Comparison of ENCODE assay signal across 1 cellular context in the genomic region with DNA sequence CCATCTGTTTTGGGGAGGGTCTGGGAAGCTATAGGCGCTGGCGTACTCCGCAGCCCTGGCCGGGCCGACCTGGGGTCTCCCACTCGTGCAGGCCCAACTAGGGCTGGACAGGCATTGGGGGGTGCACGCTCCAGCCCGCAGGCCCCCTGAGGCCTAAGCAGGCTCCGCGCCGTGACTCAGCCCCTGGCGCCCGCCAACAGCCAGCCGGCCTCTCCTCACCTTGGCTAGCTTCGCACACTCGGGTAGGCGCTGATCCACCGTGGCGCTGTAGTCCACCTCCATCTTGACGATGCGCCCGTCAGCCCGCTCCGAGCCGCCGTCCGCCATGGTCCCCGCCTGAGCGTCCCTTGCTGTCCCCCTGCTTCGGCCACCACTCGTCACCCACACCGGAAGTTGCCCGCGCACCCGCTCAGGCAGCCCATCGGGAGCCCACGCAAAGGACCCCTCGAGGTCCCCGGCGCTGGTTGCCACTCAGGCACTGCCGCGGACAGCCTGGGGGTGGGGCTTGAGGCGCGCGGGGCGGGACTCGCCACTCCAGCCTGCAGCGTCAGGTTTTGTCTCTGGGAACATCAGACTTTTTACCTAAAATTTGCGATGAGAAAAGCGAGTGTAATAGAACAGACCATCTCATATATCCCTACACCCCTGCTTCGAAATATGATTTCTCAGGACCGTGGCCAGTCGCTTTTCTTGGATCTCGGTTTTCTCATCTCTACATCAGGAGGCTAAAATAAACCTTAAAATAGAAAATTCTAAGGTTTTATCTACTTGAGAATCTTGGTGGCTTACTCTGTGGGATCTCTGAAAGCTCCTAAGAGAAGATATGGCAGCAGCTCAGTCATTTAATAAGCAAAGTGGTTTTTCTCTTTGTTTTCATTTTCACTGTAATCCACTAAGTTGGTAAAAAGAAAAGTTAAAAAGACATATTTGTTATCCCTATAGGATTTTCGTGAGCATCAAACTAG.
TF ChIP-seq lines count a peak whose summit lies in the region.

A gene (minus strand): TSS at position 385 of the 965 bp plus-strand sequence. CDS start 58 bp downstream, at position 327.

TF ChIP-seq in HepG2, 621 proteins besides CTCF, POLR2A, EP300 and RAD21 (continued from another document and continues in another):
- TF ChIP-seq DNMT1 (CRISPR knock-in tag; IDR thresholded peaks at IDR 0.05) (0 out of 2 replicates have a peak, but pooled peaks have one; percentile 82), ZNF878 (CRISPR knock-in tag; IDR thresholded peaks at IDR 0.05) (no peak), SP5 (CRISPR knock-in tag; IDR thresholded peaks at IDR 0.05; ENCODE audit: borderline replicate concordance, low read depth) (0 out of 2 replicates have a peak, but pooled peaks have one; percentile 58), TBP (CRISPR knock-in tag; IDR thresholded peaks at IDR 0.05) (no peak), TAF1 (CRISPR knock-in tag; IDR thresholded peaks at IDR 0.05) (peak; percentile 100), ZNF569 (CRISPR knock-in tag; IDR thresholded peaks at IDR 0.05; ENCODE audit: borderline replicate concordance) (no peak), ZNF296 (CRISPR knock-in tag; conservative IDR thresholded peaks at IDR 0.05) (peak; percentile 92; the same call in 1 of the 2 replicates), JDP2 (CRISPR knock-in tag; IDR thresholded peaks at IDR 0.05; ENCODE audit: borderline replicate concordance) (no peak; the same call in 1 of the 2 replicates), ZNF766 (CRISPR knock-in tag; IDR thresholded peaks at IDR 0.05; ENCODE audit: borderline replicate concordance) (peak; percentile 51; the same call in 1 of the 2 replicates), REXO4 (CRISPR knock-in tag; IDR thresholded peaks at IDR 0.05; ENCODE audit: borderline replicate concordance) (no peak), ZNF644 (CRISPR knock-in tag; IDR thresholded peaks at IDR 0.05; ENCODE audit: low read depth) (no peak), ZNF841 (CRISPR knock-in tag; IDR thresholded peaks at IDR 0.05; ENCODE audit: borderline replicate concordance) (no peak), MEF2D (CRISPR knock-in tag; IDR thresholded peaks at IDR 0.05) (peak; percentile 91), ATF7-NPFF (CRISPR knock-in tag; IDR thresholded peaks at IDR 0.05; ENCODE audit: low read depth) (peak; percentile 97), ZNF792 (CRISPR knock-in tag; IDR thresholded peaks at IDR 0.05) (peak; percentile 84), ZNF839 (CRISPR knock-in tag; IDR thresholded peaks at IDR 0.05; ENCODE audit: borderline replicate concordance) (peak; percentile 93; the same call in 1 of the 2 replicates), ZNF430 (CRISPR knock-in tag; IDR thresholded peaks at IDR 0.05) (peak; percentile 86), ZNF674 (CRISPR knock-in tag; IDR thresholded peaks at IDR 0.05; ENCODE audit: low read depth) (0 out of 2 replicates have a peak, but pooled peaks have one; percentile 52), SALL1 (CRISPR knock-in tag; IDR thresholded peaks at IDR 0.05) (peak; percentile 98), ZBTB20 (CRISPR knock-in tag; IDR thresholded peaks at IDR 0.05; ENCODE audit: borderline replicate concordance, low read depth) (peak; percentile 84; the same call in 1 of the 2 replicates), ZNF616 (CRISPR knock-in tag; IDR thresholded peaks at IDR 0.05; ENCODE audit: low read depth) (peak; percentile 96; the same call in 1 of the 2 replicates), ZBTB8A (CRISPR knock-in tag; IDR thresholded peaks at IDR 0.05; ENCODE audit: borderline replicate concordance, low read depth) (no peak; the same call in 1 of the 2 replicates), PHF5A (CRISPR knock-in tag; IDR thresholded peaks at IDR 0.05; ENCODE audit: low read depth, unreplicated experiment) (peak; percentile 91), NR1H2 (CRISPR knock-in tag; IDR thresholded peaks at IDR 0.05; ENCODE audit: borderline replicate concordance, low read depth) (peak; percentile 91; the same call in 1 of the 2 replicates), ZNF224 (CRISPR knock-in tag; IDR thresholded peaks at IDR 0.05) (0 out of 2 replicates have a peak, but pooled peaks have one; percentile 61), ZNF124 (CRISPR knock-in tag; IDR thresholded peaks at IDR 0.05) (peak; percentile 87; the same call in 1 of the 2 replicates), PCBP2 (optimal IDR thresholded peaks at IDR 0.05; ENCODE audit: low read depth, low read length, poor library complexity, severe bottlenecking) (no peak), FIP1L1 (IDR thresholded peaks at IDR 0.05; ENCODE audit: borderline replicate concordance, insufficient read depth, low read depth, low read length) (no peak), ZNF468 (CRISPR knock-in tag; IDR thresholded peaks at IDR 0.05) (0 out of 2 replicates have a peak, but pooled peaks have one; percentile 79), ZNF724P (CRISPR knock-in tag; IDR thresholded peaks at IDR 0.05; ENCODE audit: borderline replicate concordance) (peak; percentile 95; the same call in 1 of the 2 replicates), RXRB (CRISPR knock-in tag; IDR thresholded peaks at IDR 0.05; ENCODE audit: borderline replicate concordance) (peak; percentile 73), AGO1 (IDR thresholded peaks at IDR 0.05; ENCODE audit: low read depth, low read length, poor library complexity, severe bottlenecking) (peak; percentile 69), SMC3 (IDR thresholded peaks at IDR 0.05; ENCODE audit: low read length) (no peak), ADNP (CRISPR knock-in tag; IDR thresholded peaks at IDR 0.05) (no peak), TEAD2 (CRISPR knock-in tag; IDR thresholded peaks at IDR 0.05) (no peak), HNF4G (IDR thresholded peaks at IDR 0.05; ENCODE audit: borderline replicate concordance, low read depth, low read length) (0 out of 2 replicates have a peak, but pooled peaks have one; percentile 6), HNF4G (CRISPR knock-in tag; IDR thresholded peaks at IDR 0.05; ENCODE audit: borderline replicate concordance, low read depth) (peak; percentile 61; the same call in 1 of the 2 replicates), ZNF501 (CRISPR knock-in tag; IDR thresholded peaks at IDR 0.05) (peak; percentile 98), SIX4 (CRISPR knock-in tag; IDR thresholded peaks at IDR 0.05) (no peak), CBFB (CRISPR knock-in tag; IDR thresholded peaks at IDR 0.05) (peak; percentile 89), PHF20 (CRISPR knock-in tag; IDR thresholded peaks at IDR 0.05) (peak; percentile 97), ZFP1 (CRISPR knock-in tag; IDR thresholded peaks at IDR 0.05) (peak; percentile 95), ZNF232 (CRISPR knock-in tag; IDR thresholded peaks at IDR 0.05; ENCODE audit: borderline replicate concordance) (peak; percentile 86), NFRKB (IDR thresholded peaks at IDR 0.05) (no peak), NFYB (CRISPR knock-in tag; IDR thresholded peaks at IDR 0.05) (peak; percentile 44), ZNF720 (CRISPR knock-in tag; IDR thresholded peaks at IDR 0.05) (peak; percentile 80)
- TF ChIP-seq, protein P1, sequence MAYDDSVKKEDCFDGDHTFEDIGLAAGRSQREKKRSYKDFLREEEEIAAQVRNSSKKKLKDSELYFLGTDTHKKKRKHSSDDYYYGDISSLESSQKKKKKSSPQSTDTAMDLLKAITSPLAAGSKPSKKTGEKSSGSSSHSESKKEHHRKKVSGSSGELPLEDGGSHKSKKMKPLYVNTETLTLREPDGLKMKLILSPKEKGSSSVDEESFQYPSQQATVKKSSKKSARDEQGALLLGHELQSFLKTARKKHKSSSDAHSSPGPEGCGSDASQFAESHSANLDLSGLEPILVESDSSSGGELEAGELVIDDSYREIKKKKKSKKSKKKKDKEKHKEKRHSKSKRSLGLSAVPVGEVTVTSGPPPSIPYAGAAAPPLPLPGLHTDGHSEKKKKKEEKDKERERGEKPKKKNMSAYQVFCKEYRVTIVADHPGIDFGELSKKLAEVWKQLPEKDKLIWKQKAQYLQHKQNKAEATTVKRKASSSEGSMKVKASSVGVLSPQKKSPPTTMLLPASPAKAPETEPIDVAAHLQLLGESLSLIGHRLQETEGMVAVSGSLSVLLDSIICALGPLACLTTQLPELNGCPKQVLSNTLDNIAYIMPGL (CRISPR knock-in tag; IDR thresholded peaks at IDR 0.05; ENCODE audit: borderline replicate concordance in 1 of 2, low read depth in 1 of 2), result peak; percentile 96 to 98
- TF ChIP-seq, protein P2, sequence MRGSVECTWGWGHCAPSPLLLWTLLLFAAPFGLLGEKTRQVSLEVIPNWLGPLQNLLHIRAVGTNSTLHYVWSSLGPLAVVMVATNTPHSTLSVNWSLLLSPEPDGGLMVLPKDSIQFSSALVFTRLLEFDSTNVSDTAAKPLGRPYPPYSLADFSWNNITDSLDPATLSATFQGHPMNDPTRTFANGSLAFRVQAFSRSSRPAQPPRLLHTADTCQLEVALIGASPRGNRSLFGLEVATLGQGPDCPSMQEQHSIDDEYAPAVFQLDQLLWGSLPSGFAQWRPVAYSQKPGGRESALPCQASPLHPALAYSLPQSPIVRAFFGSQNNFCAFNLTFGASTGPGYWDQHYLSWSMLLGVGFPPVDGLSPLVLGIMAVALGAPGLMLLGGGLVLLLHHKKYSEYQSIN (CRISPR knock-in tag; IDR thresholded peaks at IDR 0.05; ENCODE audit: borderline replicate concordance), result no peak
- TF ChIP-seq, protein P3, sequence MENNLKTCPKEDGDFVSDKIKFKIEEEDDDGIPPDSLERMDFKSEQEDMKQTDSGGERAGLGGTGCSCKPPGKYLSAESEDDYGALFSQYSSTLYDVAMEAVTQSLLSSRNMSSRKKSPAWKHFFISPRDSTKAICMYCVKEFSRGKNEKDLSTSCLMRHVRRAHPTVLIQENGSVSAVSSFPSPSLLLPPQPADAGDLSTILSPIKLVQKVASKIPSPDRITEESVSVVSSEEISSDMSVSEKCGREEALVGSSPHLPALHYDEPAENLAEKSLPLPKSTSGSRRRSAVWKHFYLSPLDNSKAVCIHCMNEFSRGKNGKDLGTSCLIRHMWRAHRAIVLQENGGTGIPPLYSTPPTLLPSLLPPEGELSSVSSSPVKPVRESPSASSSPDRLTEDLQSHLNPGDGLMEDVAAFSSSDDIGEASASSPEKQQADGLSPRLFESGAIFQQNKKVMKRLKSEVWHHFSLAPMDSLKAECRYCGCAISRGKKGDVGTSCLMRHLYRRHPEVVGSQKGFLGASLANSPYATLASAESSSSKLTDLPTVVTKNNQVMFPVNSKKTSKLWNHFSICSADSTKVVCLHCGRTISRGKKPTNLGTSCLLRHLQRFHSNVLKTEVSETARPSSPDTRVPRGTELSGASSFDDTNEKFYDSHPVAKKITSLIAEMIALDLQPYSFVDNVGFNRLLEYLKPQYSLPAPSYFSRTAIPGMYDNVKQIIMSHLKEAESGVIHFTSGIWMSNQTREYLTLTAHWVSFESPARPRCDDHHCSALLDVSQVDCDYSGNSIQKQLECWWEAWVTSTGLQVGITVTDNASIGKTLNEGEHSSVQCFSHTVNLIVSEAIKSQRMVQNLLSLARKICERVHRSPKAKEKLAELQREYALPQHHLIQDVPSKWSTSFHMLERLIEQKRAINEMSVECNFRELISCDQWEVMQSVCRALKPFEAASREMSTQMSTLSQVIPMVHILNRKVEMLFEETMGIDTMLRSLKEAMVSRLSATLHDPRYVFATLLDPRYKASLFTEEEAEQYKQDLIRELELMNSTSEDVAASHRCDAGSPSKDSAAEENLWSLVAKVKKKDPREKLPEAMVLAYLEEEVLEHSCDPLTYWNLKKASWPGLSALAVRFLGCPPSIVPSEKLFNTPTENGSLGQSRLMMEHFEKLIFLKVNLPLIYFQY (CRISPR knock-in tag; IDR thresholded peaks at IDR 0.05; ENCODE audit: borderline replicate concordance), result peak; percentile 60; the same call in 1 of the 2 replicates
- TF ChIP-seq, protein P4, sequence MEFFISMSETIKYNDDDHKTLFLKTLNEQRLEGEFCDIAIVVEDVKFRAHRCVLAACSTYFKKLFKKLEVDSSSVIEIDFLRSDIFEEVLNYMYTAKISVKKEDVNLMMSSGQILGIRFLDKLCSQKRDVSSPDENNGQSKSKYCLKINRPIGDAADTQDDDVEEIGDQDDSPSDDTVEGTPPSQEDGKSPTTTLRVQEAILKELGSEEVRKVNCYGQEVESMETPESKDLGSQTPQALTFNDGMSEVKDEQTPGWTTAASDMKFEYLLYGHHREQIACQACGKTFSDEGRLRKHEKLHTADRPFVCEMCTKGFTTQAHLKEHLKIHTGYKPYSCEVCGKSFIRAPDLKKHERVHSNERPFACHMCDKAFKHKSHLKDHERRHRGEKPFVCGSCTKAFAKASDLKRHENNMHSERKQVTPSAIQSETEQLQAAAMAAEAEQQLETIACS (CRISPR knock-in tag; IDR thresholded peaks at IDR 0.05), result no peak
- TF ChIP-seq, protein P5, sequence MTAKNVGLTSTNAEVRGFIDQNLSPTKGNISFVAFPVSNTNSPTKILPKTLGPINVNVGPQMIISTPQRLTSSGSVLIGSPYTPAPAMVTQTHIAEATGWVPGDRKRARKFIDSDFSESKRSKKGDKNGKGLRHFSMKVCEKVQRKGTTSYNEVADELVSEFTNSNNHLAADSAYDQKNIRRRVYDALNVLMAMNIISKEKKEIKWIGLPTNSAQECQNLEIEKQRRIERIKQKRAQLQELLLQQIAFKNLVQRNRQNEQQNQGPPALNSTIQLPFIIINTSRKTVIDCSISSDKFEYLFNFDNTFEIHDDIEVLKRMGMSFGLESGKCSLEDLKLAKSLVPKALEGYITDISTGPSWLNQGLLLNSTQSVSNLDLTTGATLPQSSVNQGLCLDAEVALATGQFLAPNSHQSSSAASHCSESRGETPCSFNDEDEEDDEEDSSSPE (CRISPR knock-in tag; IDR thresholded peaks at IDR 0.05), result peak; percentile 78
- TF ChIP-seq, protein P6, sequence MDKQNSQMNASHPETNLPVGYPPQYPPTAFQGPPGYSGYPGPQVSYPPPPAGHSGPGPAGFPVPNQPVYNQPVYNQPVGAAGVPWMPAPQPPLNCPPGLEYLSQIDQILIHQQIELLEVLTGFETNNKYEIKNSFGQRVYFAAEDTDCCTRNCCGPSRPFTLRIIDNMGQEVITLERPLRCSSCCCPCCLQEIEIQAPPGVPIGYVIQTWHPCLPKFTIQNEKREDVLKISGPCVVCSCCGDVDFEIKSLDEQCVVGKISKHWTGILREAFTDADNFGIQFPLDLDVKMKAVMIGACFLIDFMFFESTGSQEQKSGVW (CRISPR knock-in tag; IDR thresholded peaks at IDR 0.05; ENCODE audit: borderline replicate concordance), result 0 out of 2 replicates have a peak, but pooled peaks have one; percentile 5
- TF ChIP-seq, protein P7, sequence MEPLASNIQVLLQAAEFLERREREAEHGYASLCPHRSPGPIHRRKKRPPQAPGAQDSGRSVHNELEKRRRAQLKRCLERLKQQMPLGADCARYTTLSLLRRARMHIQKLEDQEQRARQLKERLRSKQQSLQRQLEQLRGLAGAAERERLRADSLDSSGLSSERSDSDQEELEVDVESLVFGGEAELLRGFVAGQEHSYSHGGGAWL (CRISPR knock-in tag; IDR thresholded peaks at IDR 0.05), result peak; percentile 92
- TF ChIP-seq, protein P8, sequence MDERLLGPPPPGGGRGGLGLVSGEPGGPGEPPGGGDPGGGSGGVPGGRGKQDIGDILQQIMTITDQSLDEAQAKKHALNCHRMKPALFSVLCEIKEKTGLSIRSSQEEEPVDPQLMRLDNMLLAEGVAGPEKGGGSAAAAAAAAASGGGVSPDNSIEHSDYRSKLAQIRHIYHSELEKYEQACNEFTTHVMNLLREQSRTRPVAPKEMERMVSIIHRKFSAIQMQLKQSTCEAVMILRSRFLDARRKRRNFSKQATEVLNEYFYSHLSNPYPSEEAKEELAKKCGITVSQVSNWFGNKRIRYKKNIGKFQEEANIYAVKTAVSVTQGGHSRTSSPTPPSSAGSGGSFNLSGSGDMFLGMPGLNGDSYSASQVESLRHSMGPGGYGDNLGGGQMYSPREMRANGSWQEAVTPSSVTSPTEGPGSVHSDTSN (CRISPR knock-in tag; IDR thresholded peaks at IDR 0.05), result no peak
